Comparison of ENCODE assay signal across 28 cellular contexts in the genomic region with DNA sequence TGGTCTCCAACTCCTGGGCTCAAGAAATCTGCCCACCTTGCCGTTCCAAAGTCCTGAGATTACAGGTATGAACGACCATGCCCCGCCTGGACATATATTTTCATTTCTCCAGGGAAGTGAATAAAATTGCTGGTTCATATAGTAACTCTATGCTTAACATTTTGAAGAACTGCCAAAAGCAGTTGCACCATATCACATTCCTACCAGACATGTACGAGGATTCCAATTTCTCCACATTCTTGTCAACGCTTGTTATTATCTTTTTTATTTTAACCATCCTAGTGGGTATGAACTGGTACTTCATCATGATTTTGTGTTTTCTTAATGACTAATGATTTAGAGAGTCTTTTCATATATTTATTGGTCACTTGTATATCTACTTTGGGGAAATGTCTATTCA. TPM values are rescaled to one million over a fixed set of nuclear protein-coding genes. Genes with fewer than 3 reads are reported as not detected.
"Had no signal": no experiment of that assay in that cellular context is flagged by ENCODE, and none has a peak within 500 bp of the region (broad histone marks: within the 10 kb centered on the region; RNA-seq: fewer than 3 reads in every experiment).

No MANE protein-coding gene starts in this region.

- ATAC-seq: activated naive CD8-positive, alpha-beta T cell treated with anti-CD3 and anti-CD28 coated beads, Interleukin-2, amount 50 U/mL, for 24 hours; body of pancreas; effector memory CD8-positive, alpha-beta T cell; gastrocnemius medialis; natural killer cell treated with Interleukin-12 subunit alpha and Interleukin-12 subunit beta and Interleukin-15 and Interleukin-18, amount 100 ng/mL, for 72 hours; stimulated activated memory B cell treated with anti-CD40 and anti-IgM and Interleukin-4, amounts not matched to agents 10 μg/mL and 1 μg/mL and 100 μg/mL, for 72 hours; WTC11 had no signal

- H3K4me1 ChIP-seq: body of pancreas, colonic mucosa, esophagus muscularis mucosa, gastrocnemius medialis, prostate gland, stomach, transverse colon had no signal

- H3K27me3 ChIP-seq: body of pancreas, colonic mucosa, esophagus muscularis mucosa, gastrocnemius medialis, ovary had no signal

- DNase-seq: activated CD8-positive, alpha-beta memory T cell treated with anti-CD3 and anti-CD28 coated beads, Interleukin-2, amount 50 U/mL, for 4 hours; activated effector memory CD4-positive, alpha-beta T cell treated with Interleukin-2 at 50 U/mL for 16 hours; activated naive CD4-positive, alpha-beta T cell treated with anti-CD3 and anti-CD28 coated beads, Interleukin-2, amount 10 ng/mL, durations not matched to agents 7 days and 5 days; activated naive CD8-positive, alpha-beta T cell treated with anti-CD3 and anti-CD28 coated beads, Interleukin-2, amount 50 U/mL, for 24 hours; activated T-cell treated with anti-CD3 and anti-CD28 coated beads, Interleukin-2, amount 50 U/mL, for 48 hours; anterior cingulate cortex; body of pancreas; colonic mucosa; dorsolateral prefrontal cortex; effector memory CD8-positive, alpha-beta T cell; gastrocnemius medialis; head of caudate nucleus; hypothalamus; islet precursor cell; left cardiac atrium; ovary; stimulated activated CD4-positive, alpha-beta T cell treated with anti-CD3 and anti-CD28 coated beads, Interleukin-1b, Interleukin-23, amount 100 ng/mL, for 48 hours; stomach; T1000; transverse colon had no signal

- H3K27ac ChIP-seq: body of pancreas, colonic mucosa, dorsolateral prefrontal cortex, esophagus muscularis mucosa, gastrocnemius medialis, ovary, prostate gland, stomach, transverse colon had no signal

RNA-seq across cellular contexts. Expression of a gene that starts 21.9 kb away (rescaled TPM):
- total RNA-seq: body of pancreas; colonic mucosa; dorsolateral prefrontal cortex; endothelial cell of umbilical vein; esophagus muscularis mucosa; left cardiac atrium; natural killer cell treated with Interleukin-12 subunit alpha and Interleukin-12 subunit beta and Interleukin-15 and Interleukin-18, amount 100 ng/mL, for 72 hours; ovary; skeletal muscle tissue; stomach; temporal lobe; transverse colon had no signal
- polyA plus RNA-seq: endothelial cell of umbilical vein, ovary, stomach had no signal
